ENCODE assay signal across 14 cellular contexts in genomic region chr1:211330282-211330936, GRCh38. TPM values are rescaled to one million over a fixed set of nuclear protein-coding genes. Genes with fewer than 3 reads are reported as not detected.
DNase-seq lines count a peak whose midpoint lies in the region; ATAC-seq, FAIRE-seq and TF ChIP-seq lines count a peak whose summit lies in the region.
"Had no signal": no experiment of that assay in that cellular context is flagged by ENCODE, and none has a peak within 500 bp of the region (broad histone marks: within the 10 kb centered on the region; RNA-seq: fewer than 3 reads in every experiment).

No MANE protein-coding gene starts in this region.

- no peaks in the 10 kb centered on the region for H3K9me1 ChIP-seq in K562 (ENCODE audit: control insufficient read depth, insufficient read depth, low read length)

- H3K4me3 Mint-ChIP-seq in activated CD4-positive, alpha-beta T cell treated with anti-CD3 and anti-CD28 coated beads, Interleukin-2, amount 10 ng/mL, durations not matched to agents 24 days and 14 days = peak overlapping the region; percentile 91

- peaks cover 57% of the 10 kb centered on the region for H3K79me2 ChIP-seq in MM.1S (ENCODE audit: low read length)
- H3K79me2 ChIP-seq in K562 (ENCODE audit: control insufficient read depth, insufficient read depth, low read length) = no peaks in the 10 kb centered on the region

- H3K4me1 ChIP-seq in MM.1S (ENCODE audit: low read length) (peaks cover 58% of the 10 kb centered on the region), K562 (replicated peaks in 1 of 2; ENCODE audit: control insufficient read depth in 2 of 2, insufficient read depth in 2 of 2, low read length in 2 of 2) (peaks cover 27 to 36% of the 10 kb centered on the region in 2 experiments)

- CTCF ChIA-PET in K562 (lab: Yijun Ruan, JAX; ENCODE audit: low intra/inter-chr PET ratio) = no interaction called here

- H3K4me1 Mint-ChIP-seq in activated CD4-positive, alpha-beta T cell treated with anti-CD3 and anti-CD28 coated beads, Interleukin-2, amount 10 ng/mL, durations not matched to agents 24 days and 14 days = peaks cover 79% of the 10 kb centered on the region

- no peaks in the 10 kb centered on the region for H3K9me2 ChIP-seq in MM.1S (replicated peaks; ENCODE audit: insufficient read depth, low read length)

- no peaks in the 10 kb centered on the region for H3K27me3 Mint-ChIP-seq in activated CD4-positive, alpha-beta T cell treated with anti-CD3 and anti-CD28 coated beads, Interleukin-2, amount 10 ng/mL, durations not matched to agents 24 days and 14 days

- POLR2A ChIA-PET in K562 (lab: Yijun Ruan, JAX) = interaction anchor here (0.7 to 1.3 kb wide), 5 partner anchors 9 to 641 kb away, joined by 3 to 6 read pairs (median 3); no protein-coding TSS in a partner anchor

- peaks cover 31% of the 10 kb centered on the region for H3K36me3 Mint-ChIP-seq in activated CD4-positive, alpha-beta T cell treated with anti-CD3 and anti-CD28 coated beads, Interleukin-2, amount 10 ng/mL, durations not matched to agents 24 days and 14 days (ENCODE audit: low read depth)

- no peak for TF ChIP-seq EP300 in K562 (IDR thresholded peaks at IDR 0.05; ENCODE audit: low read length)

- no peak for FAIRE-seq in K562 (lab: Jason Lieb, UNC)
- FAIRE-seq: A549 had no signal

- H3K27ac ChIP-seq in MM.1S (ENCODE audit: low read length) (no peak overlapping the region), K562 (ENCODE audit: extremely low read depth, low read depth, low read length) (no peak overlapping the region)
- H3K27ac ChIP-seq: A549, left ventricle myocardium inferior had no signal

- H3K27me3 ChIP-seq in MM.1S (replicated peaks; ENCODE audit: insufficient read depth, low read length) = no peaks in the 10 kb centered on the region
- no peaks in the 10 kb centered on the region; a peak in 1 of 5 replicates for H3K27me3 ChIP-seq in K562 (ENCODE audit: control insufficient read depth in 2 of 2, insufficient read depth in 2 of 2, low read length in 2 of 2)

- H3K4me3 ChIP-seq in MM.1S (ENCODE audit: low read length) (no peak overlapping the region), K562 (no peak overlapping the region)
- H3K4me3 ChIP-seq: A549, left ventricle myocardium inferior had no signal

- in situ Hi-C loops in K562 (cut with MboI) = no loop called here

- H2AFZ ChIP-seq in MM.1S (ENCODE audit: low read length) (no peak overlapping the region), K562 (ENCODE audit: low read depth, low read length) (no peak overlapping the region)

- TF ChIP-seq RAD21 in K562 (CRISPR knock-in tag; conservative IDR thresholded peaks at IDR 0.05 in 1 of 2, IDR thresholded peaks at IDR 0.05 in 1 of 2) = no peak

- no peaks in the 10 kb centered on the region for H3K9me3 ChIP-seq in MM.1S (replicated peaks; ENCODE audit: insufficient read depth, low read length)
- H3K9me3 ChIP-seq in K562 (replicated peaks; ENCODE audit: control insufficient read depth, insufficient read depth, low read depth, low read length) = no peaks in the 10 kb centered on the region
- H3K9me3 ChIP-seq: A549, left ventricle myocardium inferior had no signal

- TF ChIP-seq POLR2A in K562 (conservative IDR thresholded peaks at IDR 0.05) = no peak

- ATAC-seq in K562 = 0 out of 3 replicates have a peak, but pooled peaks have one; percentile 6
- ATAC-seq: A549 had no signal

- H3K4me2 ChIP-seq in MM.1S (ENCODE audit: low read depth, low read length) (peak overlapping the region; percentile 16; the same call in 1 of the 2 replicates), K562 (ENCODE audit: insufficient read depth, low read length) (no peak overlapping the region)
- H3K4me2 ChIP-seq: A549 had no signal

- intact Hi-C loops in activated CD4-positive, alpha-beta T cell treated with anti-CD3 and anti-CD28 coated beads, Interleukin-2, amount 10 ng/mL, durations not matched to agents 24 days and 14 days (cut with micrococcal nuclease) = no loop called here
- intact Hi-C loops in K562 (cut with micrococcal nuclease) = no loop called here

- H4K20me1 ChIP-seq in MM.1S (ENCODE audit: insufficient read depth, low read length) = no peaks in the 10 kb centered on the region; the same call in 1 of the 2 replicates
- H4K20me1 ChIP-seq in K562 (replicated peaks; ENCODE audit: control insufficient read depth, insufficient read depth, low read length) = 0 out of 2 replicates have a peak, but pooled peaks cover 3% of the 10 kb centered on the region

- H3K9me3 Mint-ChIP-seq in activated CD4-positive, alpha-beta T cell treated with anti-CD3 and anti-CD28 coated beads, Interleukin-2, amount 10 ng/mL, durations not matched to agents 24 days and 14 days = no peaks in the 10 kb centered on the region

- DNase-seq in activated CD4-positive, alpha-beta T cell treated with anti-CD3 and anti-CD28 coated beads, Interleukin-2, amount 10 ng/mL, durations not matched to agents 24 days and 14 days = peak; percentile 50
- no peak for DNase-seq in activated CD4-positive, alpha-beta T cell treated with anti-CD3 and anti-CD28 coated beads, Interleukin-2, amount 50 U/mL, for 1 hour
- no peak for DNase-seq in MM.1S
- no peak for DNase-seq in K562 (ENCODE audit: extremely low read depth in 1 of 4, low spot score in 3 of 4)
- peak; percentile 50 for DNase-seq in putamen (ENCODE audit: low spot score)
- DNase-seq in DMS114 treated with DMSO at 0.1 percent for 48 hours (lab: John Stamatoyannopoulos, UW; ENCODE audit: unreplicated experiment) = no peak
- no peak for DNase-seq in SHP77 treated with DMSO at 0.1 percent for 48 hours (lab: John Stamatoyannopoulos, UW)
- DNase-seq in NCI-H226 = no peak
- DNase-seq: aorta, Calu3, left ventricle myocardium inferior, NCI-H1105 treated with DMSO at 0.1 percent for 48 hours, NCI-H524 had no signal

- no peak for TF ChIP-seq CTCF in MM.1S (IDR thresholded peaks at IDR 0.05; ENCODE audit: low read length)
- no peak for TF ChIP-seq CTCF in K562 (IDR thresholded peaks at IDR 0.05 in 2 of 3, conservative IDR thresholded peaks at IDR 0.05 in 1 of 3; ENCODE audit: insufficient read depth in 2 of 3, low read depth in 1 of 3, low read length in 3 of 3)

- no TSS peak for BruUV-seq in K562 (replicated peaks; lab: Mats Ljungman, UMichigan)

- H3K9ac ChIP-seq in MM.1S (ENCODE audit: low read length) = no peak overlapping the region
- no peak overlapping the region for H3K9ac ChIP-seq in K562 (ENCODE audit: insufficient read depth in 1 of 2, low read depth in 2 of 2, low read length in 2 of 2)

- H3K27ac Mint-ChIP-seq in activated CD4-positive, alpha-beta T cell treated with anti-CD3 and anti-CD28 coated beads, Interleukin-2, amount 10 ng/mL, durations not matched to agents 24 days and 14 days = peak overlapping the region; percentile 64

- peaks cover 36% of the 10 kb centered on the region for H3F3A ChIP-seq in MM.1S (ENCODE audit: insufficient read depth, low read length)

- no peaks in the 10 kb centered on the region for H3K36me3 ChIP-seq in MM.1S (replicated peaks; ENCODE audit: insufficient read depth, low read length)
- no peaks in the 10 kb centered on the region for H3K36me3 ChIP-seq in K562 (ENCODE audit: control insufficient read depth, insufficient read depth, low read length)
- H3K36me3 ChIP-seq: left ventricle myocardium inferior had no signal

- 40% methylated on average over 8 of the region's 8 CpGs for whole genome bisulfite sequencing in K562 (ENCODE audit: insufficient coverage, low coverage, missing lambda C conversion rate)

TF ChIP-seq in K562, 482 proteins besides CTCF, POLR2A, EP300 and RAD21 (continues in another document):
- TF ChIP-seq ZC3H8 (IDR thresholded peaks at IDR 0.05) (no peak), ZNF124 (CRISPR knock-in tag; IDR thresholded peaks at IDR 0.05) (no peak), MYC (IDR thresholded peaks at IDR 0.05; ENCODE audit: low read depth, low read length) (no peak), MYC (CRISPR knock-in tag; IDR thresholded peaks at IDR 0.05; ENCODE audit: borderline replicate concordance, low read depth) (no peak), IRF1 (CRISPR knock-in tag; IDR thresholded peaks at IDR 0.05; ENCODE audit: borderline replicate concordance) (no peak), ILF3 (IDR thresholded peaks at IDR 0.05; ENCODE audit: borderline replicate concordance) (no peak)

RNA-seq across cellular contexts. Expression of gene TRAF5, which starts 3.8 kb away (rescaled TPM):
- 55.6 and 56.6 TPM in 2 replicates for total RNA-seq in activated CD4-positive, alpha-beta T cell treated with anti-CD3 and anti-CD28 coated beads, Interleukin-2, amount 10 ng/mL, durations not matched to agents 24 days and 14 days
- total RNA-seq in K562 (2011; cell fraction: chromatin; rRNA removed; ENCODE audit: low replicate concordance) = 14.9 and 15.0 TPM in 2 replicates
- 7.1 and 7.5 TPM in 2 replicates for total RNA-seq in K562 (2011; cell fraction: nucleolus; rRNA removed)
- total RNA-seq in K562 (2011; cell fraction: nucleoplasm; rRNA removed) = 11.6 and 16.0 TPM in 2 replicates
- total RNA-seq in K562 (2014; rRNA removed) = 5.1 and 5.2 TPM in 2 replicates
- 4.8 and 5.5 TPM in 2 replicates for total RNA-seq in K562 (2014; rRNA removed; fragmentation: Illumina TruSeq; extraction: Trizol)
- 8.9 and 9.3 TPM in 2 replicates for total RNA-seq in K562 (2015; rRNA removed; fragmentation: Illumina TruSeq; extraction: Trizol)
- total RNA-seq in K562 (2021) = 5.4 and 5.7 TPM in 2 replicates
- polyA plus RNA-seq in K562 (2011; rRNA removed) = 5.3 and 5.8 TPM in 2 replicates
- polyA plus RNA-seq in K562 (2011; cell fraction: cytosol; rRNA removed) = 2.0 and 3.5 TPM in 2 replicates
- 21.1 and 28.3 TPM in 2 replicates for polyA plus RNA-seq in K562 (2011; cell fraction: nucleus; rRNA removed)
- 5.0 and 7.9 TPM in 2 replicates for polyA plus RNA-seq in K562 (2012)
- 5.9 and 7.4 TPM in 2 replicates for polyA plus RNA-seq in K562 (2014; fragmentation: Illumina TruSeq; extraction: Trizol)
- polyA plus RNA-seq in K562 (2014; fragmentation: Nextera tagmentation; extraction: Ambion mirVana) = 1 to 10 TPM; 2.0 to 2.8 TPM
- 5.9 and 6.7 TPM in 2 replicates for polyA plus RNA-seq in K562 (2014; rRNA removed)
- 4.8 and 5.0 TPM in 2 replicates for polyA minus RNA-seq in K562 (2011; rRNA and poly(A)+ RNA removed)
- 2.2 and 2.5 TPM in 2 replicates for polyA minus RNA-seq in K562 (2011; cell fraction: cytosol; rRNA and poly(A)+ RNA removed)
- 5.5 and 7.7 TPM in 2 replicates for polyA minus RNA-seq in K562 (2011; cell fraction: nucleus; rRNA and poly(A)+ RNA removed)

Comparison
In these comparisons a context has a peak if more than half of its experiments do, and no peak if none do; other contexts are left out.
1. DNase-seq: peak in activated CD4-positive, alpha-beta T cell treated with anti-CD3 and anti-CD28 coated beads, Interleukin-2, amount 10 ng/mL, durations not matched to agents 24 days and 14 days (single experiment) and putamen (single experiment); none in activated CD4-positive, alpha-beta T cell treated with anti-CD3 and anti-CD28 coated beads, Interleukin-2, amount 50 U/mL, for 1 hour (single experiment), MM.1S (single experiment), K562 (0 of 4), DMS114 treated with DMSO at 0.1 percent for 48 hours (single experiment), SHP77 treated with DMSO at 0.1 percent for 48 hours (single experiment) and NCI-H226 (single experiment).